In the genomic region with DNA sequence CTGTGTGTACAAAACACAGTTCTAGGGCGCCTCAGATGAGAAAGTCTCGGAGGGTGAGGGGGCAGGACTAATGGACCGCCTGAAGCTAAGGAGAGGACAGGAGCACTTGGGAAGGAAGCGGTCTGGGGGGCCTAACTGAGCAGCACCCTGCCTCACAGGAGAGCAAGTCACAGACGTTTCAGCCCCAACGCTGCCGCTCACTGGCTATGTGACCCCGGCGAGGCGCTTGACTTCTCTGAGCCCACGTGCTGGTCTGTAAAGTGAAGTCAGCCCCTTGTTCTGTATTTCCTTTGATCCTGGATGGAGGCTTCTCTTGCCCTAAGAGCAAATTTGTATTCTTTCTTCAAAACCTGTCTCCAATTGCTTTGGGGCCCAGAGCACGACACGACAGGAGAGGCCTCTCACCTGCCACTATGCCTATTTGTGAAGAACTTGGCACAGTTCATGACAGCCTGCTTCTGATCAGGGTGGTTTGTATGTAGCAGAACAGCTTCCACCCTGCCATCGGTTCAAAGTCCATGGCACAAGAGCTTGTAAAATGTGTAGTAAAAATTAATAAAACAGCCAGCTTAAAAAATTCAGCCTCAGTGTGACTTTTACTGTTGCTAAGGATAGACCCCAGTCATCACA, we compare ENCODE assay signal across 20 cellular contexts. TPM values are rescaled to one million over a fixed set of nuclear protein-coding genes. Genes with fewer than 3 reads are reported as not detected.
"Had no signal": no experiment of that assay in that cellular context is flagged by ENCODE, and none has a peak within 500 bp of the region (broad histone marks: within the 10 kb centered on the region; RNA-seq: fewer than 3 reads in every experiment).

No MANE protein-coding gene starts in this region.

- H3K9me3 Mint-ChIP-seq: activated T-cell treated with anti-CD3 and anti-CD28 coated beads, Interleukin-2, amount 50 U/mL, for 24 hours; memory B cell; T-helper 2 cell treated with Interferon-gamma antibody and Interleukin-4, amounts not matched to agents 5 μg/mL and 100 μg/mL, for 36 hours had no signal

- H3K27ac Mint-ChIP-seq: activated naive CD8-positive, alpha-beta T cell; activated T-cell treated with anti-CD3 and anti-CD28 coated beads, Interleukin-2, amount 50 U/mL, for 24 hours; memory B cell; T-helper 2 cell treated with Interferon-gamma antibody and Interleukin-4, amounts not matched to agents 5 μg/mL and 100 μg/mL, for 36 hours had no signal

- H3K27ac ChIP-seq: brain microvascular endothelial cell, left lung, parathyroid adenoma, skin epidermis, stomach, tibial artery, vagina had no signal

- H3K27me3 Mint-ChIP-seq: memory B cell had no signal

- ATAC-seq: activated CD4-positive, CD25-positive, alpha-beta regulatory T cell treated with anti-CD3 and anti-CD28 coated beads, Interleukin-2, amount 50 U/mL, for 24 hours; esophagus mucosa; left lung had no signal

- FAIRE-seq: endometrium, islet of Langerhans had no signal

- H3K4me1 ChIP-seq: parathyroid adenoma had no signal

- H3K36me3 ChIP-seq: brain microvascular endothelial cell had no signal

- H3K9me3 ChIP-seq: left lung, stomach, tibial artery, vagina had no signal

- H3K27me3 ChIP-seq: brain microvascular endothelial cell, dorsolateral prefrontal cortex, left lung, stomach, tibial artery, vagina had no signal

- DNase-seq: activated gamma-delta T cell; activated T-cell treated with anti-CD3 and anti-CD28 coated beads, Interleukin-2, amount 50 U/mL, for 24 hours; amygdala; brain microvascular endothelial cell; retina; stomach; tibial artery had no signal

- H3K4me3 ChIP-seq: dorsolateral prefrontal cortex, left lung, skin epidermis, stomach, tibial artery, vagina had no signal

- H3K4me3 Mint-ChIP-seq: activated naive CD8-positive, alpha-beta T cell; activated T-cell treated with anti-CD3 and anti-CD28 coated beads, Interleukin-2, amount 50 U/mL, for 24 hours; memory B cell; T-helper 2 cell treated with Interferon-gamma antibody and Interleukin-4, amounts not matched to agents 5 μg/mL and 100 μg/mL, for 36 hours had no signal

RNA-seq across cellular contexts. Expression of a gene that starts 59.1 kb away (rescaled TPM):
- total RNA-seq: fibroblast of villous mesenchyme had no signal
